In genomic region chr19:13887529-13887928, GRCh38 we compare ENCODE assay signal across 13 cellular contexts. TPM values are rescaled to one million over a fixed set of nuclear protein-coding genes. Genes with fewer than 3 reads are reported as not detected.
DNase-seq lines count a peak whose midpoint lies in the region; ATAC-seq and TF ChIP-seq lines count a peak whose summit lies in the region.
"Had no signal": no experiment of that assay in that cellular context is flagged by ENCODE, and none has a peak within 500 bp of the region (broad histone marks: within the 10 kb centered on the region; RNA-seq: fewer than 3 reads in every experiment).

No MANE protein-coding gene starts in this region.

- CTCF ChIA-PET in activated CD4-positive, alpha-beta T cell treated with anti-CD3 and anti-CD28 coated beads for 36 hours (lab: Charles Lee), result interaction anchor here (1.4 to 1.5 kb wide), 2 partner anchors 161 to 182 kb away, joined by 3 to 5 read pairs; no protein-coding TSS in a partner anchor

- no peak overlapping the region for H3K4me3 Mint-ChIP-seq in activated CD4-positive, alpha-beta T cell treated with anti-CD3 and anti-CD28 coated beads for 36 hours
- H3K4me3 Mint-ChIP-seq in activated CD4-positive, alpha-beta T cell treated with anti-CD3 and anti-CD28 coated beads, Interleukin-2, amount 10 ng/mL, durations not matched to agents 24 days and 14 days, result no peak overlapping the region
- H3K4me3 Mint-ChIP-seq in effector memory CD8-positive, alpha-beta T cell, result peak overlapping the region; percentile 74 to 76
- H3K4me3 Mint-ChIP-seq: activated B cell treated with CpG ODN at 0.5 μM for 24 hours; activated naive CD4-positive, alpha-beta T cell treated with anti-CD3 and anti-CD28 coated beads, Interleukin-2, amount 50 U/mL, for 24 hours had no signal

- no peaks in the 10 kb centered on the region for H3K27me3 Mint-ChIP-seq in activated CD4-positive, alpha-beta T cell treated with anti-CD3 and anti-CD28 coated beads for 36 hours
- H3K27me3 Mint-ChIP-seq in activated CD4-positive, alpha-beta T cell treated with anti-CD3 and anti-CD28 coated beads, Interleukin-2, amount 10 ng/mL, durations not matched to agents 24 days and 14 days, result no peaks in the 10 kb centered on the region
- H3K27me3 Mint-ChIP-seq in effector memory CD8-positive, alpha-beta T cell, result no peaks in the 10 kb centered on the region
- H3K27me3 Mint-ChIP-seq: activated naive CD4-positive, alpha-beta T cell treated with anti-CD3 and anti-CD28 coated beads, Interleukin-2, amount 50 U/mL, for 24 hours had no signal

- peaks cover 6 to 51% (median 40%) of the 10 kb centered on the region in 4 donors for H3K4me1 ChIP-seq in stomach
- peaks cover 0 to 29% (median 0%) of the 10 kb centered on the region in 4 donors for H3K4me1 ChIP-seq in tibial artery

- no peaks in the 10 kb centered on the region for H3K36me3 ChIP-seq in stomach
- no peaks in the 10 kb centered on the region for H3K36me3 ChIP-seq in tibial artery

- peak overlapping the region; percentile 33 to 71 (median 58) for H3K27ac ChIP-seq in stomach
- H3K27ac ChIP-seq in tibial artery, result no peak overlapping the region

- TF ChIP-seq POLR2A in stomach (IDR thresholded peaks at IDR 0.05), result no peak

- H3K4me3 ChIP-seq in stomach, result no peak overlapping the region
- no peak overlapping the region for H3K4me3 ChIP-seq in tibial artery

- POLR2A ChIA-PET in activated CD4-positive, alpha-beta T cell treated with anti-CD3 and anti-CD28 coated beads for 36 hours (lab: Charles Lee), result interaction anchor here (0.6 kb wide), 1 partner anchor 172 kb away, joined by 3 read pairs; no protein-coding TSS in a partner anchor

- H3K9me3 ChIP-seq in stomach (no peaks in the 10 kb centered on the region), tibial artery (no peaks in the 10 kb centered on the region)

- no peaks in the 10 kb centered on the region for H3K9me3 Mint-ChIP-seq in activated CD4-positive, alpha-beta T cell treated with anti-CD3 and anti-CD28 coated beads for 36 hours (ENCODE audit: low read depth)
- H3K9me3 Mint-ChIP-seq in activated CD4-positive, alpha-beta T cell treated with anti-CD3 and anti-CD28 coated beads, Interleukin-2, amount 10 ng/mL, durations not matched to agents 24 days and 14 days, result no peaks in the 10 kb centered on the region
- no peaks in the 10 kb centered on the region for H3K9me3 Mint-ChIP-seq in effector memory CD8-positive, alpha-beta T cell
- H3K9me3 Mint-ChIP-seq: activated B cell treated with CpG ODN at 0.5 μM for 24 hours; activated naive CD4-positive, alpha-beta T cell treated with anti-CD3 and anti-CD28 coated beads, Interleukin-2, amount 50 U/mL, for 24 hours had no signal

- WGBS in stomach, 5 donors, result 36 to 66% (median 54%) methylated on average over 5 of the region's 5 CpGs

- no peaks in the 10 kb centered on the region for H3K36me3 Mint-ChIP-seq in activated CD4-positive, alpha-beta T cell treated with anti-CD3 and anti-CD28 coated beads for 36 hours (ENCODE audit: low read depth)
- H3K36me3 Mint-ChIP-seq in activated CD4-positive, alpha-beta T cell treated with anti-CD3 and anti-CD28 coated beads, Interleukin-2, amount 10 ng/mL, durations not matched to agents 24 days and 14 days (ENCODE audit: low read depth), result no peaks in the 10 kb centered on the region
- H3K36me3 Mint-ChIP-seq in effector memory CD8-positive, alpha-beta T cell (ENCODE audit: insufficient read depth), result peaks cover 12% of the 10 kb centered on the region
- H3K36me3 Mint-ChIP-seq: activated naive CD4-positive, alpha-beta T cell treated with anti-CD3 and anti-CD28 coated beads, Interleukin-2, amount 50 U/mL, for 24 hours had no signal

- TF ChIP-seq EP300 in stomach (IDR thresholded peaks at IDR 0.05), result no peak

- peak; percentile 26 for ATAC-seq in activated CD4-positive, alpha-beta T cell treated with anti-CD3 and anti-CD28 coated beads for 36 hours
- peak; percentile 57 for ATAC-seq in effector memory CD8-positive, alpha-beta T cell (replicated peaks)

- H3K27ac Mint-ChIP-seq in activated CD4-positive, alpha-beta T cell treated with anti-CD3 and anti-CD28 coated beads for 36 hours, result no peak overlapping the region
- no peak overlapping the region for H3K27ac Mint-ChIP-seq in activated CD4-positive, alpha-beta T cell treated with anti-CD3 and anti-CD28 coated beads, Interleukin-2, amount 10 ng/mL, durations not matched to agents 24 days and 14 days
- peak overlapping the region; percentile 89 to 95 for H3K27ac Mint-ChIP-seq in effector memory CD8-positive, alpha-beta T cell
- H3K27ac Mint-ChIP-seq: activated B cell treated with CpG ODN at 0.5 μM for 24 hours had no signal

- intact Hi-C loops in activated CD4-positive, alpha-beta T cell treated with anti-CD3 and anti-CD28 coated beads for 36 hours (cut with DNase I, micrococcal nuclease), result no loop called here
- intact Hi-C loops in activated CD4-positive, alpha-beta T cell treated with anti-CD3 and anti-CD28 coated beads, Interleukin-2, amount 10 ng/mL, durations not matched to agents 24 days and 14 days (cut with micrococcal nuclease), result loop anchor here (10.0 kb wide), 1 partner anchor 587 kb away; the partner anchor contains the start of gene PTGER1
- intact Hi-C loops in stomach (cut with DNase I; ENCODE audit: low total_unique reads) (loop anchor here (10.0 kb wide), 1 partner anchor 167 kb away; no protein-coding TSS in a partner anchor), tibial artery (cut with DNase I; ENCODE audit: low total_unique reads) (loop anchor here (10.0 kb wide), 2 partner anchors 447 to 613 kb away; no protein-coding TSS in a partner anchor)

- no peak for DNase-seq in activated CD4-positive, alpha-beta T cell treated with anti-CD3 and anti-CD28 coated beads for 36 hours
- no peak for DNase-seq in activated CD4-positive, alpha-beta T cell treated with anti-CD3 and anti-CD28 coated beads, Interleukin-2, amount 10 ng/mL, durations not matched to agents 24 days and 14 days
- no peak for DNase-seq in effector memory CD8-positive, alpha-beta T cell
- no peak for DNase-seq in stomach
- no peak for DNase-seq in tibial artery
- no peak for DNase-seq in effector CD4-positive, alpha-beta T cell
- DNase-seq: activated B cell treated with CpG ODN at 0.5 μM for 24 hours; NCI-H187 treated with DMSO at 0.1 percent for 48 hours; nucleus accumbens; stimulated activated CD4-positive, alpha-beta T cell treated with anti-CD3 and anti-CD28 coated beads, Interleukin-4, amount 100 ng/mL, for 24 hours; trophoblast cell had no signal

- H3K4me1 Mint-ChIP-seq in activated CD4-positive, alpha-beta T cell treated with anti-CD3 and anti-CD28 coated beads for 36 hours, result peaks cover 9% of the 10 kb centered on the region
- peaks cover 9% of the 10 kb centered on the region for H3K4me1 Mint-ChIP-seq in activated CD4-positive, alpha-beta T cell treated with anti-CD3 and anti-CD28 coated beads, Interleukin-2, amount 10 ng/mL, durations not matched to agents 24 days and 14 days
- peaks cover 21 to 41% of the 10 kb centered on the region in 2 donors for H3K4me1 Mint-ChIP-seq in effector memory CD8-positive, alpha-beta T cell (ENCODE audit: low read depth in 2 of 2)

- no peak for TF ChIP-seq CTCF in stomach (IDR thresholded peaks at IDR 0.05)
- TF ChIP-seq CTCF in tibial artery (IDR thresholded peaks at IDR 0.05), result no peak

- H3K27me3 ChIP-seq in stomach (no peaks in the 10 kb centered on the region), tibial artery (no peaks in the 10 kb centered on the region)

RNA-seq across cellular contexts. Expression of gene NANOS3, which starts 10.6 kb away (rescaled TPM):
- total RNA-seq in activated CD4-positive, alpha-beta T cell treated with anti-CD3 and anti-CD28 coated beads for 36 hours, result 1 to 10 TPM; 1.2 to 1.6 TPM
- 1.4 and 1.9 TPM in 2 replicates for total RNA-seq in activated CD4-positive, alpha-beta T cell treated with anti-CD3 and anti-CD28 coated beads, Interleukin-2, amount 10 ng/mL, durations not matched to agents 24 days and 14 days
- not detected for total RNA-seq in stomach
- 1 to 10 TPM in 1 of 3 donors, not detected in 2; 1.2 TPM for polyA plus RNA-seq in stomach
- total RNA-seq: A172, activated B cell treated with CpG ODN at 0.5 μM for 24 hours had no signal

RNA-seq across cellular contexts. Expression of gene BRME1, which starts 18.4 kb away (rescaled TPM):
- total RNA-seq in activated CD4-positive, alpha-beta T cell treated with anti-CD3 and anti-CD28 coated beads for 36 hours, result 1 to 10 TPM; 5.3 to 5.5 TPM
- total RNA-seq in activated CD4-positive, alpha-beta T cell treated with anti-CD3 and anti-CD28 coated beads, Interleukin-2, amount 10 ng/mL, durations not matched to agents 24 days and 14 days, result 16.2 and 18.6 TPM in 2 replicates
- 10 to 100 TPM in 1 of 5 donors, 1 to 10 TPM in 2, under 1 TPM in 1, not detected in 1; 0.87 to 14.3 (median 1.8) TPM for total RNA-seq in stomach
- 1 to 10 TPM; 1.7 to 5.8 (median 3.7) TPM for polyA plus RNA-seq in stomach

RNA-seq across cellular contexts. Expression of gene CC2D1A, which starts 18.5 kb away (rescaled TPM):
- total RNA-seq in activated CD4-positive, alpha-beta T cell treated with anti-CD3 and anti-CD28 coated beads for 36 hours, result 10 to 100 TPM; 30.2 to 34.3 TPM
- 38.5 and 39.4 TPM in 2 replicates for total RNA-seq in activated CD4-positive, alpha-beta T cell treated with anti-CD3 and anti-CD28 coated beads, Interleukin-2, amount 10 ng/mL, durations not matched to agents 24 days and 14 days
- total RNA-seq in stomach, result 100 to 1,000 TPM in 1 of 5 donors, 10 to 100 TPM in 4; 24.8 to 381 (median 49.6) TPM
- 10 to 100 TPM; 28.0 to 38.8 (median 38.2) TPM for polyA plus RNA-seq in stomach

RNA-seq across cellular contexts. Expression of gene PODNL1, which starts 50.7 kb away (rescaled TPM):
- total RNA-seq in activated CD4-positive, alpha-beta T cell treated with anti-CD3 and anti-CD28 coated beads for 36 hours, result under 1 TPM; 0.25 to 0.46 TPM
- total RNA-seq in activated CD4-positive, alpha-beta T cell treated with anti-CD3 and anti-CD28 coated beads, Interleukin-2, amount 10 ng/mL, durations not matched to agents 24 days and 14 days, result not detected in 2 replicates
- not detected for total RNA-seq in stomach
- 1 to 10 TPM in 2 of 3 donors, under 1 TPM in 1; 0.92 to 3.4 (median 1.3) TPM for polyA plus RNA-seq in stomach
- total RNA-seq: activated B cell treated with CpG ODN at 0.5 μM for 24 hours had no signal

Comparison
In these comparisons a context has a peak if more than half of its experiments do, and no peak if none do; other contexts are left out.
1. intact Hi-C loops: an anchor here in activated CD4-positive, alpha-beta T cell treated with anti-CD3 and anti-CD28 coated beads, Interleukin-2, amount 10 ng/mL, durations not matched to agents 24 days and 14 days (10.0 kb wide), stomach (10.0 kb wide) and tibial artery (10.0 kb wide); none called in activated CD4-positive, alpha-beta T cell treated with anti-CD3 and anti-CD28 coated beads for 36 hours.
2. H3K27ac Mint-ChIP-seq: peak in effector memory CD8-positive, alpha-beta T cell (2 of 2); none in activated CD4-positive, alpha-beta T cell treated with anti-CD3 and anti-CD28 coated beads for 36 hours (single experiment) and activated CD4-positive, alpha-beta T cell treated with anti-CD3 and anti-CD28 coated beads, Interleukin-2, amount 10 ng/mL, durations not matched to agents 24 days and 14 days (single experiment).
3. H3K4me3 Mint-ChIP-seq: peak in effector memory CD8-positive, alpha-beta T cell (2 of 2); none in activated CD4-positive, alpha-beta T cell treated with anti-CD3 and anti-CD28 coated beads for 36 hours (single experiment) and activated CD4-positive, alpha-beta T cell treated with anti-CD3 and anti-CD28 coated beads, Interleukin-2, amount 10 ng/mL, durations not matched to agents 24 days and 14 days (single experiment).
4. H3K27ac ChIP-seq: peak in stomach (5 of 5); none in tibial artery (0 of 2).